In genomic region chr10:5813341-5814109, GRCh38 we compare ENCODE assay signal across 8 cellular contexts. TPM values are rescaled to one million over a fixed set of nuclear protein-coding genes. Genes with fewer than 3 reads are reported as not detected.
DNase-seq lines count a peak whose midpoint lies in the region; ATAC-seq lines count a peak whose summit lies in the region.

Gene GDI2, minus strand, starts transcription at chr10:5813434. Its CDS starts 176 bp downstream, at chr10:5813258.

- POLR2A ChIA-PET in activated CD8-positive, alpha-beta memory T cell treated with anti-CD3 and anti-CD28 coated beads for 36 hours (lab: Charles Lee), result interaction anchor here (0.8 to 2.1 kb wide), 9 partner anchors 10 to 248 kb away, joined by 3 to 9 read pairs (median 3); partner anchors contain the start of genes ANKRD16, FBH1 and TASOR2

- CTCF ChIA-PET in activated CD8-positive, alpha-beta memory T cell treated with anti-CD3 and anti-CD28 coated beads for 36 hours (lab: Charles Lee), result interaction anchor here (0.5 to 1.7 kb wide), 4 partner anchors 29 to 163 kb away, joined by 3 to 4 read pairs (median 3); no protein-coding TSS in a partner anchor

- peak; percentile 66 for ATAC-seq in GM21367 (IDR thresholded peaks at IDR 0.05; ENCODE audit: unreplicated experiment)

- DNase-seq in COR-L47 (lab: John Stamatoyannopoulos, UW) (peak; percentile 87), HT1080 (ENCODE audit: low read depth) (peak; percentile 95), NOMO-1 (lab: John Stamatoyannopoulos, UW; ENCODE audit: unreplicated experiment in 2 of 2) (peak; percentile 96 to 98), lung microvascular endothelial cell (ENCODE audit: low read depth in 2 of 2) (peak; percentile 96 to 97)
- DNase-seq in effector CD8-positive, alpha-beta T cell (lab: John Stamatoyannopoulos, UW), result peak; percentile 94
- peak; percentile 90 to 95 (median 92) for DNase-seq in stimulated activated CD4-positive, alpha-beta T cell treated with anti-CD3 and anti-CD28 coated beads, TNF-alpha, amount 100 ng/mL, for 4 hours (ENCODE audit: low read depth in 3 of 3)

RNA-seq across cellular contexts. Expression of gene GDI2, which starts in this region (rescaled TPM):
- 395 and 405 TPM in 2 replicates for total RNA-seq in HT1080 (2014; rRNA removed; shearing (Covaris generic))
- 234 and 290 TPM in 2 replicates for polyA plus RNA-seq in HT1080 (2015; cell fraction: cytosol; rRNA removed)
- 267 and 312 TPM in 2 replicates for polyA plus RNA-seq in HT1080 (2015; cell fraction: nucleus; rRNA removed)
- 100 to 1,000 TPM; 305 to 312 TPM for total RNA-seq in activated CD8-positive, alpha-beta memory T cell treated with anti-CD3 and anti-CD28 coated beads for 36 hours
- total RNA-seq in lung microvascular endothelial cell, result 356 and 386 TPM in 2 replicates

Comparison
In these comparisons a context has a peak if more than half of its experiments do, and no peak if none do; other contexts are left out.
1. Peak in every context shown above with its lines: DNase-seq and ATAC-seq.